In genomic region chr6:43037706-43038105, GRCh38 we compare ENCODE assay signal across 25 cellular contexts. TPM values are rescaled to one million over a fixed set of nuclear protein-coding genes. Genes with fewer than 3 reads are reported as not detected.
DNase-seq lines count a peak whose midpoint lies in the region; ATAC-seq, FAIRE-seq and TF ChIP-seq lines count a peak whose summit lies in the region.
"Had no signal": no experiment of that assay in that cellular context is flagged by ENCODE, and none has a peak within 500 bp of the region (broad histone marks: within the 10 kb centered on the region; RNA-seq: fewer than 3 reads in every experiment).

No MANE protein-coding gene starts in this region.

- H3K9me3 Mint-ChIP-seq in activated CD8-positive, alpha-beta T cell treated with anti-CD3 and anti-CD28 coated beads, Interleukin-2, amount 10 ng/mL, durations not matched to agents 7 days and 5 days (ENCODE audit: insufficient read depth) = no peaks in the 10 kb centered on the region
- H3K9me3 Mint-ChIP-seq in activated CD8-positive, alpha-beta T cell treated with anti-CD3 and anti-CD28 coated beads for 36 hours = no peaks in the 10 kb centered on the region
- H3K9me3 Mint-ChIP-seq: CD4-positive, alpha-beta T cell; GM23338 had no signal

- H3K27ac ChIP-seq in HepG2 (ENCODE audit: extremely low read length, insufficient read depth, low read length) (no peak overlapping the region), coronary artery (no peak overlapping the region)
- H3K27ac ChIP-seq: 22Rv1, BLaER1, KMS-11, SJCRH30 had no signal

- peaks cover 34 to 61% of the 10 kb centered on the region in 2 experiments for H3K36me3 ChIP-seq in HepG2 (replicated peaks in 1 of 2; ENCODE audit: control insufficient read depth in 1 of 2, insufficient read depth in 2 of 2, low read length in 2 of 2)

- no peak overlapping the region for H3K4me2 ChIP-seq in HepG2 (ENCODE audit: low read depth, low read length)
- H3K4me2 ChIP-seq: BLaER1, GM23338, KMS-11 had no signal

- in situ Hi-C loops in HepG2 (cut with HindIII; ENCODE audit: extremely low pct_ligation_motif_present, low pct_unique_long_range_greater_than_20kb) = no loop called here

- intact Hi-C loops in activated CD8-positive, alpha-beta T cell treated with anti-CD3 and anti-CD28 coated beads for 36 hours (cut with micrococcal nuclease) = no loop called here
- intact Hi-C loops in HepG2 (cut with micrococcal nuclease; ENCODE audit: unreplicated experiment) = no loop called here

- no peak for TF ChIP-seq CTCF in activated CD8-positive, alpha-beta T cell treated with anti-CD3 and anti-CD28 coated beads for 36 hours (IDR thresholded peaks at IDR 0.05)
- TF ChIP-seq CTCF in HepG2 (CRISPR knock-in tag; IDR thresholded peaks at IDR 0.05) (no peak), coronary artery (IDR thresholded peaks at IDR 0.05) (no peak)

- H3K4me1 ChIP-seq in HepG2 (ENCODE audit: insufficient read depth, low read length) = peaks cover 12% of the 10 kb centered on the region
- H3K4me1 ChIP-seq: BLaER1, HAP-1, SJCRH30 had no signal

- H3K9me3 ChIP-seq in T-helper 17 cell (ENCODE audit: control insufficient read depth, low read length, poor library complexity, severe bottlenecking) = no peaks in the 10 kb centered on the region
- H3K9me3 ChIP-seq in HepG2 (ENCODE audit: low read length) = no peaks in the 10 kb centered on the region
- H3K9me3 ChIP-seq: BLaER1, HAP-1, SJCRH30 had no signal

- peaks cover 40% of the 10 kb centered on the region for H3K36me3 Mint-ChIP-seq in activated CD8-positive, alpha-beta T cell treated with anti-CD3 and anti-CD28 coated beads, Interleukin-2, amount 10 ng/mL, durations not matched to agents 7 days and 5 days (ENCODE audit: low read depth)
- peaks cover 22% of the 10 kb centered on the region for H3K36me3 Mint-ChIP-seq in activated CD8-positive, alpha-beta T cell treated with anti-CD3 and anti-CD28 coated beads for 36 hours (ENCODE audit: low read depth)
- H3K36me3 Mint-ChIP-seq in T-helper 17 cell (ENCODE audit: low read depth) = peaks cover 3% of the 10 kb centered on the region

- POLR2A ChIA-PET in activated CD8-positive, alpha-beta T cell treated with anti-CD3 and anti-CD28 coated beads, Interleukin-2, amount 10 ng/mL, durations not matched to agents 7 days and 5 days (lab: Charles Lee) = no interaction called here
- POLR2A ChIA-PET in activated CD8-positive, alpha-beta T cell treated with anti-CD3 and anti-CD28 coated beads for 36 hours (lab: Charles Lee) = interaction anchor here (0.6 kb wide), 1 partner anchor 776 kb away, joined by 3 read pairs; no protein-coding TSS in a partner anchor
- POLR2A ChIA-PET in HepG2 (lab: Yijun Ruan, JAX) = interaction anchor here (3.6 kb wide), 1 partner anchor 16 kb away, joined by 19 read pairs; the partner anchor contains the start of gene CUL7

- no peaks in the 10 kb centered on the region for H3K4me1 Mint-ChIP-seq in activated CD8-positive, alpha-beta T cell treated with anti-CD3 and anti-CD28 coated beads, Interleukin-2, amount 10 ng/mL, durations not matched to agents 7 days and 5 days (ENCODE audit: low read depth)
- peaks cover 4% of the 10 kb centered on the region for H3K4me1 Mint-ChIP-seq in activated CD8-positive, alpha-beta T cell treated with anti-CD3 and anti-CD28 coated beads for 36 hours (ENCODE audit: low read depth)
- peaks cover 6% of the 10 kb centered on the region for H3K4me1 Mint-ChIP-seq in T-helper 17 cell
- H3K4me1 Mint-ChIP-seq: GM23338 had no signal

- FAIRE-seq in HepG2 (lab: Jason Lieb, UNC) = no peak
- FAIRE-seq: G401.6, GM18507 had no signal

- DNase-seq in activated CD8-positive, alpha-beta T cell treated with anti-CD3 and anti-CD28 coated beads, Interleukin-2, amount 10 ng/mL, durations not matched to agents 7 days and 5 days = no peak
- no peak for DNase-seq in activated CD8-positive, alpha-beta T cell treated with anti-CD3 and anti-CD28 coated beads for 36 hours
- DNase-seq in T-helper 17 cell (no peak), HepG2 (ENCODE audit: low spot score) (no peak), NCI-H2107 treated with DMSO at 0.1 percent for 48 hours (lab: John Stamatoyannopoulos, UW; ENCODE audit: unreplicated experiment) (no peak), coronary artery (ENCODE audit: low spot score) (no peak)
- DNase-seq in stimulated activated naive CD8-positive, alpha-beta T cell treated with anti-CD3 and anti-CD28 coated beads, Interleukin-15, Interleukin-2, amounts not matched to agents 100 U/mL and 50 U/mL, for 24 hours = no peak
- DNase-seq: ACHN; CD4-positive, alpha-beta T cell; COR-L47; NCI-H1105; NCI-H146; NCI-H2029; NCI-H226; NCI-H510A treated with DMSO at 0.1 percent for 48 hours; NCI-H748 treated with DMSO at 0.1 percent for 48 hours; SJCRH30 had no signal

- peaks cover 3% of the 10 kb centered on the region; the same call in 1 of the 2 replicates for H4K20me1 ChIP-seq in HepG2 (ENCODE audit: insufficient read depth, low read length)

- no peak for TF ChIP-seq POLR2A in HepG2 (IDR thresholded peaks at IDR 0.05; ENCODE audit: insufficient read depth in 1 of 2, low read depth in 2 of 2, low read length in 2 of 2)

- H3K79me2 ChIP-seq in HepG2 (ENCODE audit: insufficient read depth, low read length) = no peaks in the 10 kb centered on the region

- WGBS in HepG2 (ENCODE audit: low lambda C conversion rate) = 100% methylated on average over 9 of the region's 9 CpGs

- no peak overlapping the region for H3K9ac ChIP-seq in HepG2 (ENCODE audit: insufficient read depth, low read depth, low read length)
- H3K9ac ChIP-seq: BLaER1, KMS-11 had no signal

- no peak for TF ChIP-seq EP300 in HepG2 (IDR thresholded peaks at IDR 0.05; ENCODE audit: low read depth in 2 of 2, low read length in 2 of 2)
- no peak for TF ChIP-seq EP300 in HepG2 (CRISPR knock-in tag; IDR thresholded peaks at IDR 0.05; ENCODE audit: borderline replicate concordance)

- H3K4me3 ChIP-seq in HepG2 (replicated peaks in 1 of 3; ENCODE audit: insufficient read depth in 1 of 3, low read depth in 2 of 3, low read length in 3 of 3) (no peak overlapping the region), coronary artery (no peak overlapping the region)
- H3K4me3 ChIP-seq: BLaER1, GM23338, HAP-1, SJCRH30 had no signal

- peak overlapping the region; percentile 57 for H3K27ac Mint-ChIP-seq in activated CD8-positive, alpha-beta T cell treated with anti-CD3 and anti-CD28 coated beads, Interleukin-2, amount 10 ng/mL, durations not matched to agents 7 days and 5 days
- no peak overlapping the region for H3K27ac Mint-ChIP-seq in activated CD8-positive, alpha-beta T cell treated with anti-CD3 and anti-CD28 coated beads for 36 hours
- H3K27ac Mint-ChIP-seq in T-helper 17 cell = peak overlapping the region; percentile 9
- H3K27ac Mint-ChIP-seq: CD4-positive, alpha-beta T cell; GM23338 had no signal

- TF ChIP-seq RAD21 in HepG2 (CRISPR knock-in tag; IDR thresholded peaks at IDR 0.05) = no peak

- no peak overlapping the region for H2AFZ ChIP-seq in HepG2 (ENCODE audit: low read length)
- H2AFZ ChIP-seq: GM23338 had no signal

- no peak overlapping the region for H3K4me3 Mint-ChIP-seq in activated CD8-positive, alpha-beta T cell treated with anti-CD3 and anti-CD28 coated beads, Interleukin-2, amount 10 ng/mL, durations not matched to agents 7 days and 5 days
- H3K4me3 Mint-ChIP-seq in activated CD8-positive, alpha-beta T cell treated with anti-CD3 and anti-CD28 coated beads for 36 hours = no peak overlapping the region
- no peak overlapping the region for H3K4me3 Mint-ChIP-seq in T-helper 17 cell
- H3K4me3 Mint-ChIP-seq: CD4-positive, alpha-beta T cell; GM23338 had no signal

- CTCF ChIA-PET in activated CD8-positive, alpha-beta T cell treated with anti-CD3 and anti-CD28 coated beads, Interleukin-2, amount 10 ng/mL, durations not matched to agents 7 days and 5 days (lab: Charles Lee) = interaction anchor here (1.5 kb wide), 1 partner anchor 106 kb away, joined by 3 read pairs; no protein-coding TSS in a partner anchor
- CTCF ChIA-PET in activated CD8-positive, alpha-beta T cell treated with anti-CD3 and anti-CD28 coated beads for 36 hours (lab: Charles Lee) = no interaction called here
- CTCF ChIA-PET in HepG2 (lab: Yijun Ruan, JAX; ENCODE audit: low intra/inter-chr PET ratio, low total read pairs) = no interaction called here

- H3K27me3 Mint-ChIP-seq in activated CD8-positive, alpha-beta T cell treated with anti-CD3 and anti-CD28 coated beads, Interleukin-2, amount 10 ng/mL, durations not matched to agents 7 days and 5 days (ENCODE audit: low read depth) = no peaks in the 10 kb centered on the region
- no peaks in the 10 kb centered on the region for H3K27me3 Mint-ChIP-seq in activated CD8-positive, alpha-beta T cell treated with anti-CD3 and anti-CD28 coated beads for 36 hours
- H3K27me3 Mint-ChIP-seq in T-helper 17 cell = no peaks in the 10 kb centered on the region
- H3K27me3 Mint-ChIP-seq: CD4-positive, alpha-beta T cell had no signal

- ATAC-seq in activated CD8-positive, alpha-beta T cell treated with anti-CD3 and anti-CD28 coated beads, Interleukin-2, amount 10 ng/mL, durations not matched to agents 7 days and 5 days = no peak
- ATAC-seq in activated CD8-positive, alpha-beta T cell treated with anti-CD3 and anti-CD28 coated beads for 36 hours = no peak
- ATAC-seq in T-helper 17 cell (no peak), HepG2 (peak; percentile 3; the same call in 1 of the 3 replicates), GM19452 (IDR thresholded peaks at IDR 0.05; ENCODE audit: unreplicated experiment) (no peak)
- ATAC-seq in stimulated activated naive CD8-positive, alpha-beta T cell treated with anti-CD3 and anti-CD28 coated beads, Interleukin-15, Interleukin-2, amounts not matched to agents 100 U/mL and 50 U/mL, for 24 hours = peak; percentile 12
- ATAC-seq: GM23338 had no signal

- no peaks in the 10 kb centered on the region for H3K27me3 ChIP-seq in HepG2 (ENCODE audit: control insufficient read depth in 1 of 2, insufficient read depth in 2 of 2, low read length in 2 of 2)
- H3K27me3 ChIP-seq: BLaER1, SJCRH30 had no signal

- TSS peak; percentile 32 for BruUV-seq in HepG2 (replicated peaks; lab: Mats Ljungman, UMichigan)

RNA-seq across cellular contexts. Expression of gene CUL7, which starts 15.9 kb away (rescaled TPM):
- total RNA-seq in activated CD8-positive, alpha-beta T cell treated with anti-CD3 and anti-CD28 coated beads, Interleukin-2, amount 10 ng/mL, durations not matched to agents 7 days and 5 days = 1 to 10 TPM; 8.5 to 8.9 TPM
- total RNA-seq in activated CD8-positive, alpha-beta T cell treated with anti-CD3 and anti-CD28 coated beads for 36 hours = 10 to 100 TPM; 13.9 TPM
- total RNA-seq in T-helper 17 cell = 10 to 100 TPM in 1 of 2 donors, 1 to 10 TPM in 1; 8.2 to 11.2 TPM
- total RNA-seq in HepG2 (2016; rRNA removed; fragmentation: Illumina TruSeq; extraction: Trizol) = 30.7 and 32.0 TPM in 2 replicates
- 1.6 and 2.2 TPM in 2 replicates for total RNA-seq in HepG2 (2016; cell fraction: cytosol; rRNA removed; fragmentation: Illumina TruSeq; extraction: Trizol; ENCODE audit: low read depth)
- 27.3 and 31.2 TPM in 2 replicates for total RNA-seq in HepG2 (2016; cell fraction: insoluble cytoplasmic fraction; rRNA removed; fragmentation: Illumina TruSeq; extraction: Trizol)
- 5.8 and 6.7 TPM in 2 replicates for total RNA-seq in HepG2 (2016; cell fraction: membrane; rRNA removed; fragmentation: Illumina TruSeq; extraction: Trizol)
- total RNA-seq in HepG2 (2016; cell fraction: nucleus; rRNA removed; fragmentation: Illumina TruSeq; extraction: Trizol) = 34.6 and 35.9 TPM in 2 replicates
- 60.7 and 79.4 TPM in 2 replicates for polyA plus RNA-seq in HepG2 (2011; rRNA removed)
- polyA plus RNA-seq in HepG2 (2011; cell fraction: cytosol; rRNA removed) = 38.0 and 49.6 TPM in 2 replicates
- polyA plus RNA-seq in HepG2 (2011; cell fraction: nucleus; rRNA removed) = 221 and 265 TPM in 2 replicates
- 36.5 and 41.4 TPM in 2 replicates for polyA plus RNA-seq in HepG2 (2012)
- polyA plus RNA-seq in HepG2 (2016; cell fraction: cytosol; fragmentation: Illumina TruSeq; extraction: Trizol; ENCODE audit: low read depth) = 1.1 and 1.4 TPM in 2 replicates
- 16.9 and 21.5 TPM in 2 replicates for polyA plus RNA-seq in HepG2 (2016; cell fraction: insoluble cytoplasmic fraction; fragmentation: Illumina TruSeq; extraction: Trizol; ENCODE audit: low read depth)
- polyA plus RNA-seq in HepG2 (2016; cell fraction: membrane; fragmentation: Illumina TruSeq; extraction: Trizol; ENCODE audit: low read depth) = 2.2 and 2.7 TPM in 2 replicates
- polyA plus RNA-seq in HepG2 (2016; cell fraction: nucleus; fragmentation: Illumina TruSeq; extraction: Trizol; ENCODE audit: insufficient read depth, low read depth) = 63.7 and 70.4 TPM in 2 replicates
- polyA minus RNA-seq in HepG2 (2011; rRNA and poly(A)+ RNA removed; ENCODE audit: low replicate concordance) = 14.4 and 143 TPM in 2 replicates
- 44.5 and 45.5 TPM in 2 replicates for polyA minus RNA-seq in HepG2 (2011; cell fraction: cytosol; rRNA and poly(A)+ RNA removed)
- 65.0 and 67.0 TPM in 2 replicates for polyA minus RNA-seq in HepG2 (2011; cell fraction: nucleus; rRNA and poly(A)+ RNA removed)

RNA-seq across cellular contexts. Expression of gene RRP36, which starts 16.3 kb away (rescaled TPM):
- total RNA-seq in activated CD8-positive, alpha-beta T cell treated with anti-CD3 and anti-CD28 coated beads, Interleukin-2, amount 10 ng/mL, durations not matched to agents 7 days and 5 days = 10 to 100 TPM; 84.3 to 92.8 TPM
- total RNA-seq in activated CD8-positive, alpha-beta T cell treated with anti-CD3 and anti-CD28 coated beads for 36 hours = 10 to 100 TPM; 47.9 to 48.0 TPM
- total RNA-seq in T-helper 17 cell (10 to 100 TPM; 25.2 to 29.0 TPM), HepG2 (2016; rRNA removed; fragmentation: Illumina TruSeq; extraction: Trizol) (144 and 184 TPM in 2 replicates)
- 41.5 and 43.9 TPM in 2 replicates for total RNA-seq in HepG2 (2016; cell fraction: cytosol; rRNA removed; fragmentation: Illumina TruSeq; extraction: Trizol; ENCODE audit: low read depth)
- total RNA-seq in HepG2 (2016; cell fraction: insoluble cytoplasmic fraction; rRNA removed; fragmentation: Illumina TruSeq; extraction: Trizol) = 139 and 185 TPM in 2 replicates
- 82.9 and 85.4 TPM in 2 replicates for total RNA-seq in HepG2 (2016; cell fraction: membrane; rRNA removed; fragmentation: Illumina TruSeq; extraction: Trizol)
- 49.7 and 52.1 TPM in 2 replicates for total RNA-seq in HepG2 (2016; cell fraction: nucleus; rRNA removed; fragmentation: Illumina TruSeq; extraction: Trizol)
- polyA plus RNA-seq in HepG2 (2011; rRNA removed) = 29.5 and 31.1 TPM in 2 replicates
- 28.3 and 36.3 TPM in 2 replicates for polyA plus RNA-seq in HepG2 (2011; cell fraction: cytosol; rRNA removed)
- 8.2 and 11.1 TPM in 2 replicates for polyA plus RNA-seq in HepG2 (2011; cell fraction: nucleus; rRNA removed)
- 35.6 and 36.9 TPM in 2 replicates for polyA plus RNA-seq in HepG2 (2012)
- polyA plus RNA-seq in HepG2 (2016; cell fraction: cytosol; fragmentation: Illumina TruSeq; extraction: Trizol; ENCODE audit: low read depth) = 26.9 and 28.8 TPM in 2 replicates
- 145 and 156 TPM in 2 replicates for polyA plus RNA-seq in HepG2 (2016; cell fraction: insoluble cytoplasmic fraction; fragmentation: Illumina TruSeq; extraction: Trizol; ENCODE audit: low read depth)
- polyA plus RNA-seq in HepG2 (2016; cell fraction: membrane; fragmentation: Illumina TruSeq; extraction: Trizol; ENCODE audit: low read depth) = 45.9 and 51.4 TPM in 2 replicates
- polyA plus RNA-seq in HepG2 (2016; cell fraction: nucleus; fragmentation: Illumina TruSeq; extraction: Trizol; ENCODE audit: insufficient read depth, low read depth) = 64.0 and 64.6 TPM in 2 replicates
- 22.6 and 58.3 TPM in 2 replicates for polyA minus RNA-seq in HepG2 (2011; rRNA and poly(A)+ RNA removed; ENCODE audit: low replicate concordance)
- 22.8 and 24.6 TPM in 2 replicates for polyA minus RNA-seq in HepG2 (2011; cell fraction: cytosol; rRNA and poly(A)+ RNA removed)
- polyA minus RNA-seq in HepG2 (2011; cell fraction: nucleus; rRNA and poly(A)+ RNA removed) = 12.1 and 18.5 TPM in 2 replicates

RNA-seq across cellular contexts. Expression of gene MRPL2, which starts 21.5 kb away (rescaled TPM):
- 10 to 100 TPM; 57.5 to 58.7 TPM for total RNA-seq in activated CD8-positive, alpha-beta T cell treated with anti-CD3 and anti-CD28 coated beads, Interleukin-2, amount 10 ng/mL, durations not matched to agents 7 days and 5 days
- 100 to 1,000 TPM; 108 TPM for total RNA-seq in activated CD8-positive, alpha-beta T cell treated with anti-CD3 and anti-CD28 coated beads for 36 hours
- 10 to 100 TPM; 32.3 to 37.5 TPM for total RNA-seq in T-helper 17 cell
- 56.1 and 56.8 TPM in 2 replicates for total RNA-seq in HepG2 (2016; rRNA removed; fragmentation: Illumina TruSeq; extraction: Trizol)
- 24.7 and 25.2 TPM in 2 replicates for total RNA-seq in HepG2 (2016; cell fraction: cytosol; rRNA removed; fragmentation: Illumina TruSeq; extraction: Trizol; ENCODE audit: low read depth)
- total RNA-seq in HepG2 (2016; cell fraction: insoluble cytoplasmic fraction; rRNA removed; fragmentation: Illumina TruSeq; extraction: Trizol) = 45.8 and 58.5 TPM in 2 replicates
- total RNA-seq in HepG2 (2016; cell fraction: membrane; rRNA removed; fragmentation: Illumina TruSeq; extraction: Trizol) = 19.8 and 24.7 TPM in 2 replicates
- total RNA-seq in HepG2 (2016; cell fraction: nucleus; rRNA removed; fragmentation: Illumina TruSeq; extraction: Trizol) = 29.3 and 31.1 TPM in 2 replicates
- polyA plus RNA-seq in HepG2 (2011; rRNA removed) = 65.6 and 69.9 TPM in 2 replicates
- 54.5 and 71.8 TPM in 2 replicates for polyA plus RNA-seq in HepG2 (2011; cell fraction: cytosol; rRNA removed)
- polyA plus RNA-seq in HepG2 (2011; cell fraction: nucleus; rRNA removed) = 75.8 and 91.0 TPM in 2 replicates
- polyA plus RNA-seq in HepG2 (2012) = 95.2 and 116 TPM in 2 replicates
- polyA plus RNA-seq in HepG2 (2016; cell fraction: cytosol; fragmentation: Illumina TruSeq; extraction: Trizol; ENCODE audit: low read depth) = 24.0 and 25.5 TPM in 2 replicates
- 88.5 and 104 TPM in 2 replicates for polyA plus RNA-seq in HepG2 (2016; cell fraction: insoluble cytoplasmic fraction; fragmentation: Illumina TruSeq; extraction: Trizol; ENCODE audit: low read depth)
- 24.2 and 27.0 TPM in 2 replicates for polyA plus RNA-seq in HepG2 (2016; cell fraction: membrane; fragmentation: Illumina TruSeq; extraction: Trizol; ENCODE audit: low read depth)
- polyA plus RNA-seq in HepG2 (2016; cell fraction: nucleus; fragmentation: Illumina TruSeq; extraction: Trizol; ENCODE audit: insufficient read depth, low read depth) = 91.3 and 95.0 TPM in 2 replicates
- 45.8 and 60.7 TPM in 2 replicates for polyA minus RNA-seq in HepG2 (2011; rRNA and poly(A)+ RNA removed; ENCODE audit: low replicate concordance)
- 30.5 and 54.2 TPM in 2 replicates for polyA minus RNA-seq in HepG2 (2011; cell fraction: cytosol; rRNA and poly(A)+ RNA removed)
- 18.3 and 19.6 TPM in 2 replicates for polyA minus RNA-seq in HepG2 (2011; cell fraction: nucleus; rRNA and poly(A)+ RNA removed)

RNA-seq across cellular contexts. Expression of gene KLC4, which starts 21.7 kb away (rescaled TPM):
- 10 to 100 TPM; 11.1 to 12.4 TPM for total RNA-seq in activated CD8-positive, alpha-beta T cell treated with anti-CD3 and anti-CD28 coated beads, Interleukin-2, amount 10 ng/mL, durations not matched to agents 7 days and 5 days
- 10 to 100 TPM; 10.6 to 11.5 TPM for total RNA-seq in activated CD8-positive, alpha-beta T cell treated with anti-CD3 and anti-CD28 coated beads for 36 hours
- total RNA-seq in T-helper 17 cell (10 to 100 TPM; 25.7 to 41.9 TPM), HepG2 (2016; rRNA removed; fragmentation: Illumina TruSeq; extraction: Trizol) (45.4 and 45.8 TPM in 2 replicates)
- 8.5 and 8.8 TPM in 2 replicates for total RNA-seq in HepG2 (2016; cell fraction: cytosol; rRNA removed; fragmentation: Illumina TruSeq; extraction: Trizol; ENCODE audit: low read depth)
- 47.2 and 51.0 TPM in 2 replicates for total RNA-seq in HepG2 (2016; cell fraction: insoluble cytoplasmic fraction; rRNA removed; fragmentation: Illumina TruSeq; extraction: Trizol)
- total RNA-seq in HepG2 (2016; cell fraction: membrane; rRNA removed; fragmentation: Illumina TruSeq; extraction: Trizol) = 13.3 and 15.2 TPM in 2 replicates
- total RNA-seq in HepG2 (2016; cell fraction: nucleus; rRNA removed; fragmentation: Illumina TruSeq; extraction: Trizol) = 35.8 and 40.4 TPM in 2 replicates
- 70.4 and 89.4 TPM in 2 replicates for polyA plus RNA-seq in HepG2 (2011; rRNA removed)
- 29.9 and 38.2 TPM in 2 replicates for polyA plus RNA-seq in HepG2 (2011; cell fraction: cytosol; rRNA removed)
- polyA plus RNA-seq in HepG2 (2011; cell fraction: nucleus; rRNA removed) = 249 and 270 TPM in 2 replicates
- 56.0 and 58.1 TPM in 2 replicates for polyA plus RNA-seq in HepG2 (2012)
- polyA plus RNA-seq in HepG2 (2016; cell fraction: cytosol; fragmentation: Illumina TruSeq; extraction: Trizol; ENCODE audit: low read depth) = 4.5 and 5.4 TPM in 2 replicates
- 32.7 and 33.8 TPM in 2 replicates for polyA plus RNA-seq in HepG2 (2016; cell fraction: insoluble cytoplasmic fraction; fragmentation: Illumina TruSeq; extraction: Trizol; ENCODE audit: low read depth)
- 6.9 and 7.6 TPM in 2 replicates for polyA plus RNA-seq in HepG2 (2016; cell fraction: membrane; fragmentation: Illumina TruSeq; extraction: Trizol; ENCODE audit: low read depth)
- 72.9 and 91.6 TPM in 2 replicates for polyA plus RNA-seq in HepG2 (2016; cell fraction: nucleus; fragmentation: Illumina TruSeq; extraction: Trizol; ENCODE audit: insufficient read depth, low read depth)
- 12.0 and 88.9 TPM in 2 replicates for polyA minus RNA-seq in HepG2 (2011; rRNA and poly(A)+ RNA removed; ENCODE audit: low replicate concordance)
- 22.5 and 32.4 TPM in 2 replicates for polyA minus RNA-seq in HepG2 (2011; cell fraction: cytosol; rRNA and poly(A)+ RNA removed)
- 64.2 and 74.3 TPM in 2 replicates for polyA minus RNA-seq in HepG2 (2011; cell fraction: nucleus; rRNA and poly(A)+ RNA removed)

RNA-seq across cellular contexts. Expression of gene KLHDC3, which starts 23.7 kb away (rescaled TPM):
- total RNA-seq in activated CD8-positive, alpha-beta T cell treated with anti-CD3 and anti-CD28 coated beads, Interleukin-2, amount 10 ng/mL, durations not matched to agents 7 days and 5 days = 10 to 100 TPM; 75.4 to 76.0 TPM
- 10 to 100 TPM; 58.6 to 64.0 TPM for total RNA-seq in activated CD8-positive, alpha-beta T cell treated with anti-CD3 and anti-CD28 coated beads for 36 hours
- total RNA-seq in T-helper 17 cell = 10 to 100 TPM; 31.1 TPM
- 91.5 and 92.5 TPM in 2 replicates for total RNA-seq in HepG2 (2016; rRNA removed; fragmentation: Illumina TruSeq; extraction: Trizol)
- 92.6 and 104 TPM in 2 replicates for total RNA-seq in HepG2 (2016; cell fraction: cytosol; rRNA removed; fragmentation: Illumina TruSeq; extraction: Trizol; ENCODE audit: low read depth)
- total RNA-seq in HepG2 (2016; cell fraction: insoluble cytoplasmic fraction; rRNA removed; fragmentation: Illumina TruSeq; extraction: Trizol) = 81.4 and 95.9 TPM in 2 replicates
- total RNA-seq in HepG2 (2016; cell fraction: membrane; rRNA removed; fragmentation: Illumina TruSeq; extraction: Trizol) = 165 and 174 TPM in 2 replicates
- total RNA-seq in HepG2 (2016; cell fraction: nucleus; rRNA removed; fragmentation: Illumina TruSeq; extraction: Trizol) = 33.2 and 38.7 TPM in 2 replicates
- polyA plus RNA-seq in HepG2 (2011; rRNA removed) = 78.3 and 98.4 TPM in 2 replicates
- 97.5 and 104 TPM in 2 replicates for polyA plus RNA-seq in HepG2 (2011; cell fraction: cytosol; rRNA removed)
- polyA plus RNA-seq in HepG2 (2011; cell fraction: nucleus; rRNA removed) = 95.1 and 97.9 TPM in 2 replicates
- 81.6 and 83.1 TPM in 2 replicates for polyA plus RNA-seq in HepG2 (2012)
- polyA plus RNA-seq in HepG2 (2016; cell fraction: cytosol; fragmentation: Illumina TruSeq; extraction: Trizol; ENCODE audit: low read depth) = 89.0 and 108 TPM in 2 replicates
- 74.1 and 85.8 TPM in 2 replicates for polyA plus RNA-seq in HepG2 (2016; cell fraction: insoluble cytoplasmic fraction; fragmentation: Illumina TruSeq; extraction: Trizol; ENCODE audit: low read depth)
- polyA plus RNA-seq in HepG2 (2016; cell fraction: membrane; fragmentation: Illumina TruSeq; extraction: Trizol; ENCODE audit: low read depth) = 126 and 140 TPM in 2 replicates
- polyA plus RNA-seq in HepG2 (2016; cell fraction: nucleus; fragmentation: Illumina TruSeq; extraction: Trizol; ENCODE audit: insufficient read depth, low read depth) = 57.9 and 59.0 TPM in 2 replicates
- polyA minus RNA-seq in HepG2 (2011; rRNA and poly(A)+ RNA removed; ENCODE audit: low replicate concordance) = 126 and 143 TPM in 2 replicates
- 36.5 and 39.9 TPM in 2 replicates for polyA minus RNA-seq in HepG2 (2011; cell fraction: cytosol; rRNA and poly(A)+ RNA removed)
- polyA minus RNA-seq in HepG2 (2011; cell fraction: nucleus; rRNA and poly(A)+ RNA removed) = 18.9 and 19.6 TPM in 2 replicates

Comparison
In these comparisons a context has a peak if more than half of its experiments do, and no peak if none do; other contexts are left out.
1. ATAC-seq: peak in HepG2 (single experiment) and stimulated activated naive CD8-positive, alpha-beta T cell treated with anti-CD3 and anti-CD28 coated beads, Interleukin-15, Interleukin-2, amounts not matched to agents 100 U/mL and 50 U/mL, for 24 hours (single experiment); none in activated CD8-positive, alpha-beta T cell treated with anti-CD3 and anti-CD28 coated beads, Interleukin-2, amount 10 ng/mL, durations not matched to agents 7 days and 5 days (single experiment), activated CD8-positive, alpha-beta T cell treated with anti-CD3 and anti-CD28 coated beads for 36 hours (single experiment), T-helper 17 cell (single experiment) and GM19452 (single experiment).